25 cellular contexts compared by ENCODE assay signal in genomic region chr9:118455259-118455658, GRCh38.
A peak's percentile ranks its signal among the peaks of the same experiment; 100 is the strongest.
DNase-seq lines count a peak whose midpoint lies in the region; ATAC-seq, FAIRE-seq and TF ChIP-seq lines count a peak whose summit lies in the region.
"Had no signal": no experiment of that assay in that cellular context is flagged by ENCODE, and none has a peak within 500 bp of the region (broad histone marks: within the 10 kb centered on the region; RNA-seq: fewer than 3 reads in every experiment).

No MANE protein-coding gene starts in this region.

- H3K27me3 Mint-ChIP-seq in mesothelial cell of epicardium (ENCODE audit: low read depth): no peaks in the 10 kb centered on the region
- H3K27me3 Mint-ChIP-seq: CD4-positive, alpha-beta T cell had no signal

- in situ Hi-C loops in ACHN (cut with HindIII; ENCODE audit: low pct_ligation_motif_present, low pct_unique_long_range_greater_than_20kb, low sequenced_read_pairs): no loop called here

- peak; percentile 99 for FAIRE-seq in H54 (lab: Jason Lieb, UNC)
- FAIRE-seq in RCC 7860 (lab: Jason Lieb, UNC): peak; percentile 97
- FAIRE-seq: GM12878, GM19239 had no signal

- no peak for TF ChIP-seq CTCF in mesothelial cell of epicardium (IDR thresholded peaks at IDR 0.05; ENCODE audit: unreplicated experiment)

- no peaks in the 10 kb centered on the region for H3K4me1 Mint-ChIP-seq in mesothelial cell of epicardium

- H3K27ac Mint-ChIP-seq in mesothelial cell of epicardium: no peak overlapping the region
- H3K27ac Mint-ChIP-seq: CD4-positive, alpha-beta T cell had no signal

- TF ChIP-seq POLR2A in H54 (IDR thresholded peaks at IDR 0.05; ENCODE audit: low read depth, low read length): no peak

- DNase-seq in ACHN (peak; percentile 91), H54 (ENCODE audit: insufficient read length, low spot score) (peak; percentile 19), RCC 7860 (ENCODE audit: low spot score) (peak; percentile 89), mucosa of gallbladder (ENCODE audit: low spot score) (peak; percentile 26), mesothelial cell of epicardium (ENCODE audit: low spot score in 2 of 2, unreplicated experiment in 2 of 2) (no peak)
- no peak for DNase-seq in activated CD4-positive, alpha-beta T cell treated with anti-CD3 and anti-CD28 coated beads for 48 hours
- DNase-seq: 8988T; AML-193; CD4-positive, alpha-beta T cell; DMS79; EL; GDM1; H7; MV-4-11; NCI-H1105 treated with DMSO at 0.1 percent for 48 hours; NCI-H146; NCI-H2107; NCI-H524; NCI-H82; NK-92 treated with Interleukin-12 subunit alpha and Interleukin-12 subunit beta, amount 100 ng/mL, for 24 hours; PC-3 had no signal

- H3K36me3 Mint-ChIP-seq in mesothelial cell of epicardium: no peaks in the 10 kb centered on the region

- H3K4me3 Mint-ChIP-seq in mesothelial cell of epicardium: no peak overlapping the region
- H3K4me3 Mint-ChIP-seq: CD4-positive, alpha-beta T cell had no signal

- ATAC-seq in GM18909 (IDR thresholded peaks at IDR 0.05; ENCODE audit: poor library complexity, unreplicated experiment): no peak
- ATAC-seq: GM12878, PC-3, Right ventricle myocardium inferior had no signal

- no peaks in the 10 kb centered on the region for H3K9me3 Mint-ChIP-seq in mesothelial cell of epicardium

Comparison
In these comparisons a context has a peak if more than half of its experiments do, and no peak if none do; other contexts are left out.
1. DNase-seq: peak in ACHN (single experiment), H54 (single experiment), RCC 7860 (single experiment) and mucosa of gallbladder (single experiment); none in mesothelial cell of epicardium (0 of 2) and activated CD4-positive, alpha-beta T cell treated with anti-CD3 and anti-CD28 coated beads for 48 hours (single experiment).